In the genomic region with DNA sequence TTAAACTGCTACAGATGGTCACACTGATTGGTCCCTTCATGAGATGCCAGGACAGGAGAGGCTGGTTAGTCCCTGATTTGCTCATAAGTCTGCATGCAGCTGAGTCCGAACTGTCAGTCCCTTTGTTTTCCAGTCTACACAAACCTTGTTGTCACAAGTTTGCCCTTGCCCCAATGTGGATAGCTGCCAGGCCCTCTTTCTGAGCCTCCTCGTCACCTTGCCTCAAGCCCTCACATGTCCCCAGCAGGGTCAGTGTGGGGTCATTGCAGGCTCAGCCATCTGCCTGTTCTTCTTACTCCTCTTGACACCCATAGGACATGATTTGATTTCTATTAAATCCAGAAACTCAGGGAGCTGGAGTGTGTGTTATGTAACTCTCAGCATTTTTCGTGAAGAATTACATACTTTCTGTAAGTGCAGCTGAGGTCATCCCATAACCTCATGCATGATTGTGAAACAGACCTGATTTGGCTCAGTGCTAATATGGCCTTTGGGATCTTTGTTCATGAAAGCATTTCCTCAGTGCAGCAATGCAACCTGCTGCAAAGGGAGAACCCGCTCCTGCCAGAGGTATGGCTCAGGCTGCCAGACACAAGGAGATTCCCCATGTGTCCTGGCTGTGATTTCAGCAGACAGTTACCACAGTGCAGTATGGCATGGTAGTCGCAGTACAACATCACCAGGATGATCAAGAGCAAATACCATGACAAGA, we compare ENCODE assay signal across 10 cellular contexts.
A peak's percentile ranks its signal among the peaks of the same experiment; 100 is the strongest.
DNase-seq lines count a peak whose midpoint lies in the region; ATAC-seq, FAIRE-seq and TF ChIP-seq lines count a peak whose summit lies in the region.
"Had no signal": no experiment of that assay in that cellular context is flagged by ENCODE, and none has a peak within 500 bp of the region (broad histone marks: within the 10 kb centered on the region; RNA-seq: fewer than 3 reads in every experiment).

No MANE protein-coding gene starts in this region.

- peak; percentile 36 for DNase-seq in activated CD8-positive, alpha-beta memory T cell treated with anti-CD3 and anti-CD28 coated beads, Interleukin-2, amount 10 ng/mL, durations not matched to agents 7 days and 5 days
- DNase-seq in activated CD8-positive, alpha-beta memory T cell treated with anti-CD3 and anti-CD28 coated beads for 24 hours = no peak
- peak; percentile 63 to 89 (median 81) for DNase-seq in adrenal gland
- peak; percentile 47 for DNase-seq in hepatocyte (ENCODE audit: low spot score)
- peak; percentile 28 to 51 for DNase-seq in tibial artery
- no peak for DNase-seq in HTR-8/SVneo (ENCODE audit: insufficient read length, low spot score)
- no peak for DNase-seq in SJCRH30
- DNase-seq: DND-41 had no signal

- H3K36me3 Mint-ChIP-seq in activated CD8-positive, alpha-beta memory T cell treated with anti-CD3 and anti-CD28 coated beads, Interleukin-2, amount 10 ng/mL, durations not matched to agents 7 days and 5 days = peaks cover 53% of the 10 kb centered on the region

- H3K79me2 ChIP-seq in hepatocyte = no peaks in the 10 kb centered on the region

- H3K36me3 ChIP-seq in adrenal gland (replicated peaks in 1 of 2) = peaks cover 0 to 43% of the 10 kb centered on the region in 2 donors
- no peaks in the 10 kb centered on the region for H3K36me3 ChIP-seq in hepatocyte (replicated peaks; ENCODE audit: insufficient read depth, low read depth)
- H3K36me3 ChIP-seq in tibial artery = peaks cover 44 to 81% (median 77%) of the 10 kb centered on the region in 3 donors
- peaks cover 13% of the 10 kb centered on the region for H3K36me3 ChIP-seq in SJCRH30

- WGBS in adrenal gland, 4 donors = 40 to 60% (median 50%) methylated on average over 4 to 5 of the region's 5 CpGs
- WGBS in hepatocyte (ENCODE audit: low lambda C conversion rate, missing lambda C conversion rate) = 87% methylated on average over 5 of the region's 5 CpGs

- no peaks in the 10 kb centered on the region for H4K20me1 ChIP-seq in hepatocyte (ENCODE audit: insufficient read depth, poor library complexity, severe bottlenecking)

- TF ChIP-seq CTCF in adrenal gland (IDR thresholded peaks at IDR 0.05) (no peak), hepatocyte (IDR thresholded peaks at IDR 0.05; ENCODE audit: poor library complexity) (no peak), tibial artery (IDR thresholded peaks at IDR 0.05) (no peak)

- no peaks in the 10 kb centered on the region for H3K4me1 Mint-ChIP-seq in activated CD8-positive, alpha-beta memory T cell treated with anti-CD3 and anti-CD28 coated beads, Interleukin-2, amount 10 ng/mL, durations not matched to agents 7 days and 5 days

- intact Hi-C loops in adrenal gland (cut with DNase I) = no loop called here
- intact Hi-C loops in tibial artery (cut with DNase I; ENCODE audit: low total_unique reads) = no loop called here

- no peaks in the 10 kb centered on the region for H3K9me2 ChIP-seq in hepatocyte (replicated peaks; ENCODE audit: insufficient read depth)

- H3K27ac ChIP-seq in adrenal gland (peak overlapping the region; percentile 28 to 92 (median 79)), hepatocyte (peak overlapping the region; percentile 30), tibial artery (no peak overlapping the region), SJCRH30 (no peak overlapping the region)
- H3K27ac ChIP-seq: Peyer's patch had no signal

- no peaks in the 10 kb centered on the region for H3K9me3 Mint-ChIP-seq in activated CD8-positive, alpha-beta memory T cell treated with anti-CD3 and anti-CD28 coated beads, Interleukin-2, amount 10 ng/mL, durations not matched to agents 7 days and 5 days (ENCODE audit: low read depth)

- H3K4me1 ChIP-seq in adrenal gland (replicated peaks in 1 of 2) = peaks cover 23 to 26% of the 10 kb centered on the region in 2 donors
- no peaks in the 10 kb centered on the region for H3K4me1 ChIP-seq in hepatocyte (ENCODE audit: insufficient read depth)
- H3K4me1 ChIP-seq in tibial artery = peaks cover 0 to 7% (median 0%) of the 10 kb centered on the region in 4 donors
- H3K4me1 ChIP-seq in SJCRH30 = no peaks in the 10 kb centered on the region
- H3K4me1 ChIP-seq: Peyer's patch had no signal

- H3K4me2 ChIP-seq in hepatocyte = no peak overlapping the region

- H3K4me3 Mint-ChIP-seq in activated CD8-positive, alpha-beta memory T cell treated with anti-CD3 and anti-CD28 coated beads, Interleukin-2, amount 10 ng/mL, durations not matched to agents 7 days and 5 days = no peak overlapping the region

- H3K27me3 Mint-ChIP-seq in activated CD8-positive, alpha-beta memory T cell treated with anti-CD3 and anti-CD28 coated beads, Interleukin-2, amount 10 ng/mL, durations not matched to agents 7 days and 5 days = no peaks in the 10 kb centered on the region

- CTCF ChIA-PET in activated CD8-positive, alpha-beta memory T cell treated with anti-CD3 and anti-CD28 coated beads, Interleukin-2, amount 10 ng/mL, durations not matched to agents 7 days and 5 days (lab: Charles Lee) = interaction anchor here (1.4 kb wide), 1 partner anchor 32 kb away, joined by 3 read pairs; no protein-coding TSS in a partner anchor

- no peaks in the 10 kb centered on the region for H3K27me3 ChIP-seq in adrenal gland
- H3K27me3 ChIP-seq in hepatocyte = no peaks in the 10 kb centered on the region
- no peaks in the 10 kb centered on the region for H3K27me3 ChIP-seq in tibial artery
- no peaks in the 10 kb centered on the region for H3K27me3 ChIP-seq in SJCRH30
- H3K27me3 ChIP-seq: Peyer's patch had no signal

- TF ChIP-seq POLR2A in adrenal gland (IDR thresholded peaks at IDR 0.05) = peak in 1 of 2 donors; percentile 34

- peak overlapping the region; percentile 12 for H3K27ac Mint-ChIP-seq in activated CD8-positive, alpha-beta memory T cell treated with anti-CD3 and anti-CD28 coated beads, Interleukin-2, amount 10 ng/mL, durations not matched to agents 7 days and 5 days

- no peak overlapping the region for H3K4me3 ChIP-seq in adrenal gland
- no peak overlapping the region for H3K4me3 ChIP-seq in hepatocyte
- no peak overlapping the region for H3K4me3 ChIP-seq in tibial artery
- H3K4me3 ChIP-seq in SJCRH30 = no peak overlapping the region
- H3K4me3 ChIP-seq: Peyer's patch had no signal

- no peak overlapping the region for H2AFZ ChIP-seq in hepatocyte

- FAIRE-seq in HTR-8/SVneo (lab: Jason Lieb, UNC) = no peak

- ATAC-seq in activated CD8-positive, alpha-beta memory T cell treated with anti-CD3 and anti-CD28 coated beads, Interleukin-2, amount 10 ng/mL, durations not matched to agents 7 days and 5 days = no peak
- ATAC-seq in GM18867 (IDR thresholded peaks at IDR 0.05; ENCODE audit: unreplicated experiment) = no peak

- no peaks in the 10 kb centered on the region for H3K9me3 ChIP-seq in adrenal gland (replicated peaks in 1 of 3)
- no peaks in the 10 kb centered on the region for H3K9me3 ChIP-seq in hepatocyte (ENCODE audit: low read depth)
- H3K9me3 ChIP-seq in tibial artery = no peaks in the 10 kb centered on the region
- no peaks in the 10 kb centered on the region for H3K9me3 ChIP-seq in SJCRH30 (replicated peaks)
- H3K9me3 ChIP-seq: Peyer's patch had no signal

Comparison
In these comparisons a context has a peak if more than half of its experiments do, and no peak if none do; other contexts are left out.
1. DNase-seq: peak in activated CD8-positive, alpha-beta memory T cell treated with anti-CD3 and anti-CD28 coated beads, Interleukin-2, amount 10 ng/mL, durations not matched to agents 7 days and 5 days (single experiment), adrenal gland (7 of 7), hepatocyte (single experiment) and tibial artery (2 of 2); none in activated CD8-positive, alpha-beta memory T cell treated with anti-CD3 and anti-CD28 coated beads for 24 hours (single experiment), HTR-8/SVneo (single experiment) and SJCRH30 (0 of 2).
2. H3K27ac ChIP-seq: peak in adrenal gland (5 of 5) and hepatocyte (single experiment); none in tibial artery (0 of 2) and SJCRH30 (single experiment).